Comparison of ENCODE assay signal across 9 cellular contexts in the genomic region with DNA sequence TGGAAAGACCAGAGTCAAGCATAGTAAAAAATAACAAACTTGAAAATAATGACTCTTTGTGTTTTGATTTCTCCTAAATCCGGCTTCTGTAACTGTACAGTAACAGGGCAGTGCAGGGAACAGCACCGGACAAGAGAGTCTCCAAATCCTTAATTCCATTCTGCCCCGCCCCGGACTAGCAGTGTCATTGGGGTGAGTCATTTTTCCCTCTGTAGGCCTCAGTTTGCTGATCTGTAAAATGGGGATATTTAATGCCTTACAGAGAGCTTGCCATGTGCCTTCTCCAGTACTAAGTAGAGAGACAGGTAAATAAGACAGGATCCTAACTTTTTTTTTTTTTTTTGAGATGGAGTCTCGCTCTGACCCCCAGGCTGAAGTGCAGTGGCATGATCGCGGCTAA.
"Had no signal": no experiment of that assay in that cellular context is flagged by ENCODE, and none has a peak within 500 bp of the region (broad histone marks: within the 10 kb centered on the region; RNA-seq: fewer than 3 reads in every experiment).

No MANE protein-coding gene starts in this region.

- H3K9ac ChIP-seq: GM23248 had no signal

- FAIRE-seq: HTR-8/SVneo had no signal

- H3K27ac Mint-ChIP-seq: HFFc6, IgD-negative memory B cell had no signal

- H3K36me3 Mint-ChIP-seq: IgD-negative memory B cell had no signal

- H3K4me3 Mint-ChIP-seq: HFFc6 had no signal

- H3K4me3 ChIP-seq: GM23248, HAP-1 had no signal

- DNase-seq: GM23248, GOT3, H7, HFFc6, KG1 had no signal

- H3K36me3 ChIP-seq: HAP-1 had no signal

- ATAC-seq: HCT116 had no signal

- H3K4me1 ChIP-seq: HAP-1 had no signal

- H2AFZ ChIP-seq: GM23248 had no signal

- H3K9me3 Mint-ChIP-seq: HFFc6, IgD-negative memory B cell had no signal

- H3K27ac ChIP-seq: GM23248 had no signal

- H3K9me3 ChIP-seq: HAP-1 had no signal
